In genomic region chr2:21267232-21267835, GRCh38 we compare ENCODE assay signal across 15 cellular contexts.
DNase-seq lines count a peak whose midpoint lies in the region; TF ChIP-seq lines count a peak whose summit lies in the region.
"Had no signal": no experiment of that assay in that cellular context is flagged by ENCODE, and none has a peak within 500 bp of the region (broad histone marks: within the 10 kb centered on the region; RNA-seq: fewer than 3 reads in every experiment).

No MANE protein-coding gene starts in this region.

- TF ChIP-seq EP300 in tibial nerve (IDR thresholded peaks at IDR 0.05), result no peak

- TF ChIP-seq POLR2A in tibial nerve (IDR thresholded peaks at IDR 0.05), result no peak

- peaks cover 0 to 53% (median 12%) of the 10 kb centered on the region in 4 donors for H3K4me1 ChIP-seq in tibial nerve

- DNase-seq in SK-N-DZ (ENCODE audit: low spot score) (peak; percentile 41), globus pallidus (ENCODE audit: low spot score) (peak; percentile 55), tibial nerve (ENCODE audit: low spot score in 2 of 2) (peak; percentile 22 to 32), NCI-H1092 treated with DMSO at 0.1 percent for 48 hours (lab: John Stamatoyannopoulos, UW) (no peak)
- no peak for DNase-seq in stimulated activated naive CD4-positive, alpha-beta T cell (lab: John Stamatoyannopoulos, UW)
- DNase-seq in activated T-cell treated with anti-CD3 and anti-CD28 coated beads, Interleukin-2, amount 50 U/mL, for 24 hours, result no peak
- DNase-seq: ACHN, DMS 273 treated with DMSO at 0.1 percent for 48 hours, NCI-H2107, NCI-H345, NCI-H82, SIG-M5 had no signal

- peak overlapping the region; percentile 27 for H3K27ac ChIP-seq in layer of hippocampus (ENCODE audit: low read depth, low read length)
- no peak overlapping the region for H3K27ac ChIP-seq in tibial nerve

- no peaks in the 10 kb centered on the region for H3K36me3 ChIP-seq in tibial nerve

- H3K27me3 Mint-ChIP-seq in activated T-cell treated with anti-CD3 and anti-CD28 coated beads, Interleukin-2, amount 50 U/mL, for 24 hours, result no peaks in the 10 kb centered on the region

- H3K27ac Mint-ChIP-seq in activated T-cell treated with anti-CD3 and anti-CD28 coated beads, Interleukin-2, amount 50 U/mL, for 24 hours, result no peak overlapping the region
- H3K27ac Mint-ChIP-seq: B cell, GM23338 had no signal

- no peaks in the 10 kb centered on the region for H3K9me3 Mint-ChIP-seq in activated T-cell treated with anti-CD3 and anti-CD28 coated beads, Interleukin-2, amount 50 U/mL, for 24 hours
- H3K9me3 Mint-ChIP-seq: GM23338 had no signal

- no peaks in the 10 kb centered on the region for H3K9me3 ChIP-seq in tibial nerve

- no peak overlapping the region for H3K4me3 ChIP-seq in tibial nerve
- H3K4me3 ChIP-seq: GM23338 had no signal

- H3K4me1 Mint-ChIP-seq in activated T-cell treated with anti-CD3 and anti-CD28 coated beads, Interleukin-2, amount 50 U/mL, for 24 hours (ENCODE audit: low read depth), result no peaks in the 10 kb centered on the region
- H3K4me1 Mint-ChIP-seq: B cell had no signal

- H3K4me3 Mint-ChIP-seq in activated T-cell treated with anti-CD3 and anti-CD28 coated beads, Interleukin-2, amount 50 U/mL, for 24 hours, result no peak overlapping the region
- H3K4me3 Mint-ChIP-seq: B cell, GM23338 had no signal

- H3K36me3 Mint-ChIP-seq in activated T-cell treated with anti-CD3 and anti-CD28 coated beads, Interleukin-2, amount 50 U/mL, for 24 hours (ENCODE audit: low read depth), result no peaks in the 10 kb centered on the region

- WGBS in tibial nerve, 2 donors, result 62 to 67% methylated on average over 5 of the region's 5 CpGs

- no peaks in the 10 kb centered on the region for H3K27me3 ChIP-seq in layer of hippocampus (ENCODE audit: control insufficient read depth, insufficient read depth, low read length)
- no peaks in the 10 kb centered on the region for H3K27me3 ChIP-seq in tibial nerve

- TF ChIP-seq CTCF in tibial nerve (IDR thresholded peaks at IDR 0.05), result no peak

Comparison
In these comparisons a context has a peak if more than half of its experiments do, and no peak if none do; other contexts are left out.
1. DNase-seq: peak in SK-N-DZ (single experiment), globus pallidus (single experiment) and tibial nerve (2 of 2); none in stimulated activated naive CD4-positive, alpha-beta T cell (0 of 6), NCI-H1092 treated with DMSO at 0.1 percent for 48 hours (single experiment) and activated T-cell treated with anti-CD3 and anti-CD28 coated beads, Interleukin-2, amount 50 U/mL, for 24 hours (single experiment).